In the genomic region with DNA sequence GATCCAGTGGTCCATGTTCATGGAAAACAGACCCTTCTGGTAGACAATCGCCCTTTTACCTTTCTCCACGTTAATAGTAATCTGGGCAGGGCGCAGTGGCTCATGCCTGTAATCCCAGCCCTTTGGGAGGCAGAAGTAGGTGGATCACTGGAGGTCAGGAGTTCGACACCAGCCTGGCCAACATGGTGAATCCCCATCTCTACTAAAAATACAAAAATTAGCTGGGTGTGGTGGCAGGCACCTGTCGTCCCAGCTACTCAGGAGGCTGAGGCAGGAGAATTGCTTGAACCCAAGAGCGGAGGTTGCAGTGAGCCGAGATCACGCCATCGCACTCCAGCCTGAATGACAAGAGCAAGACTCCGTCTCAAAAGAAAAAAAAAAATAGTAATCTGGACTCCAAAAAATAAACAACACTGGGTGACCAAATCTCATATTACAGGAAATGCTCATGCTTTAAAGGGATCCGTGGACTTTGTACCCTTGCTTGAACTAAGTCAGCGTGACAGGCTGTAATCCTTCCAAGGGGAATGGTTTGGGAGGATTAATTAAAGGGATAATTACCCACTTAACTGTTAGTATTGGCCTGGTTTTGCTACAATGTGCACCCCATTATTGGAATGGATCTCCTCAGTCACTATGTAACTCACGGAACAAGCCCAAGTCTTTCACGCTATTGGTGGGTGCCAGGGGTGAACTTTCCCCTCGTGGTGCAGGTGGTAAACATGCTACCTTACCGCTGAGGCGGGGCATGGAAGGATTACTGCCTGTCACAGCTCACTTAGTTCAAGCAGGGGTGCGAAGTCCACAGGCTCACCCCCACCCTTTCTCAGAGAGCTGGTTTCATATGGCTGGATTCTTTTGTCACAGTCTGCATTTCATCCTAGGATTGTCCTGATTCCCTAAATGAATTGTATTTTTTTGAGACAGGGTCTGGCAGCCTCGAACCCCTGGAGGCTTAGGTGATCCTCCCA, we compare ENCODE assay signal across 16 cellular contexts. TPM values are rescaled to one million over a fixed set of nuclear protein-coding genes. Genes with fewer than 3 reads are reported as not detected.
DNase-seq lines count a peak whose midpoint lies in the region; ATAC-seq and FAIRE-seq lines count a peak whose summit lies in the region.
"Had no signal": no experiment of that assay in that cellular context is flagged by ENCODE, and none has a peak within 500 bp of the region (broad histone marks: within the 10 kb centered on the region; RNA-seq: fewer than 3 reads in every experiment).

No MANE protein-coding gene starts in this region.

- H3K27ac ChIP-seq in SK-N-MC (peak overlapping the region; percentile 66), trophoblast cell (ENCODE audit: low read depth, low read length) (no peak overlapping the region)
- H3K27ac ChIP-seq: left ventricle myocardium inferior, spleen had no signal

- no peak overlapping the region for H2BK12ac ChIP-seq in trophoblast cell (ENCODE audit: low read length)

- H3K79me2 ChIP-seq in trophoblast cell (ENCODE audit: control insufficient read depth, insufficient read depth, low read length, poor library complexity): no peaks in the 10 kb centered on the region

- H3K36me3 ChIP-seq in SK-N-MC (ENCODE audit: insufficient read depth, low read length) (no peaks in the 10 kb centered on the region), trophoblast cell (ENCODE audit: control insufficient read depth in 1 of 2, insufficient read depth in 2 of 2, low read length in 2 of 2) (no peaks in the 10 kb centered on the region)

- peak; percentile 87 for ATAC-seq in left lobe of liver
- ATAC-seq in GM21423 (IDR thresholded peaks at IDR 0.05; ENCODE audit: unreplicated experiment): no peak

- H3K9ac ChIP-seq in SK-N-MC (ENCODE audit: insufficient read length) (no peak overlapping the region), trophoblast cell (ENCODE audit: low read length) (no peak overlapping the region)

- no peak overlapping the region for H3K18ac ChIP-seq in trophoblast cell (ENCODE audit: low read length)

- H3K9me3 ChIP-seq in SK-N-MC (ENCODE audit: low read depth, low read length): no peaks in the 10 kb centered on the region
- H3K9me3 ChIP-seq in trophoblast cell (ENCODE audit: insufficient read depth, low read depth, low read length): no peaks in the 10 kb centered on the region
- H3K9me3 ChIP-seq: left ventricle myocardium inferior, spleen had no signal

- no peak overlapping the region for H2BK5ac ChIP-seq in trophoblast cell (ENCODE audit: low read depth, low read length, poor library complexity)

- no peak overlapping the region for H4K91ac ChIP-seq in trophoblast cell (ENCODE audit: low read depth, low read length)

- H3K4me3 ChIP-seq in SK-N-MC: peak overlapping the region; percentile 60
- no peak overlapping the region for H3K4me3 ChIP-seq in trophoblast cell (ENCODE audit: low read depth, low read length)
- H3K4me3 ChIP-seq: left ventricle myocardium inferior, spleen had no signal

- no peak overlapping the region for H4K8ac ChIP-seq in trophoblast cell (ENCODE audit: low read depth, low read length)

- no peak overlapping the region for H3K4me2 ChIP-seq in trophoblast cell (ENCODE audit: low read length)

- no peaks in the 10 kb centered on the region for H3K4me1 ChIP-seq in trophoblast cell (ENCODE audit: control insufficient read depth in 1 of 2, insufficient read depth in 2 of 2, low read length in 2 of 2)
- H3K4me1 ChIP-seq: left ventricle myocardium inferior, spleen had no signal

- no peak overlapping the region for H2AK5ac ChIP-seq in trophoblast cell (ENCODE audit: low read length)

- H3K27me3 ChIP-seq in trophoblast cell (ENCODE audit: insufficient read depth, low read length): no peaks in the 10 kb centered on the region
- H3K27me3 ChIP-seq: spleen had no signal

- H3K23ac ChIP-seq in trophoblast cell (ENCODE audit: low read length): no peak overlapping the region

- no CpG with 5 or more reads among the region's 19 CpGs for WGBS in trophoblast cell (ENCODE audit: extremely low coverage, insufficient coverage, insufficient read length)

- H3K14ac ChIP-seq in trophoblast cell (ENCODE audit: low read length): no peak overlapping the region

- no peaks in the 10 kb centered on the region for H3K79me1 ChIP-seq in trophoblast cell (ENCODE audit: low read length)

- H2BK120ac ChIP-seq in trophoblast cell (ENCODE audit: insufficient read depth, low read length, poor library complexity): no peak overlapping the region

- DNase-seq in NCI-H510A (lab: John Stamatoyannopoulos, UW) (peak; percentile 8), NCI-H510A treated with DMSO at 0.1 percent for 48 hours (lab: John Stamatoyannopoulos, UW) (no peak), SK-N-MC (ENCODE audit: low read depth, low spot score) (peak; percentile 61), left lobe of liver (ENCODE audit: low spot score) (peak; percentile 95), trophoblast cell (no peak), GM19239 (ENCODE audit: insufficient read length, low spot score) (no peak)
- DNase-seq in activated CD4-positive, alpha-beta T cell treated with anti-CD3 and anti-CD28 coated beads for 1 hour: no peak
- DNase-seq: activated CD4-positive, CD25-positive, alpha-beta regulatory T cell; caudate nucleus; Kasumi-1; left ventricle myocardium inferior; spleen; substantia nigra had no signal

- no peak overlapping the region for H4K12ac ChIP-seq in trophoblast cell (ENCODE audit: low read depth, low read length)

- no peak overlapping the region for H2AFZ ChIP-seq in trophoblast cell (ENCODE audit: insufficient read depth, low read length, poor library complexity)

- FAIRE-seq in GM19239 (lab: Jason Lieb, UNC): no peak
- FAIRE-seq: A204.1, endothelial cell of umbilical vein had no signal

- no peak overlapping the region for H3K4ac ChIP-seq in trophoblast cell (ENCODE audit: low read depth, low read length)

RNA-seq across cellular contexts. Expression of gene PROC, which starts 36.7 kb away (rescaled TPM):
- 479 TPM for total RNA-seq in left lobe of liver
- polyA plus RNA-seq in trophoblast cell (2013): 0.26 and 0.46 TPM in 2 replicates
- total RNA-seq: endothelial cell of umbilical vein, left ventricle myocardium inferior, spleen had no signal
- polyA plus RNA-seq: endothelial cell of umbilical vein had no signal

Comparison
In these comparisons a context has a peak if more than half of its experiments do, and no peak if none do; other contexts are left out.
1. DNase-seq: peak in NCI-H510A (single experiment), SK-N-MC (single experiment) and left lobe of liver (single experiment); none in NCI-H510A treated with DMSO at 0.1 percent for 48 hours (single experiment), trophoblast cell (0 of 2), activated CD4-positive, alpha-beta T cell treated with anti-CD3 and anti-CD28 coated beads for 1 hour (single experiment) and GM19239 (single experiment).